In genomic region chr1:45359882-45360513, GRCh38 we compare ENCODE assay signal across 8 cellular contexts. TPM values are rescaled to one million over a fixed set of nuclear protein-coding genes. Genes with fewer than 3 reads are reported as not detected.
DNase-seq lines count a peak whose midpoint lies in the region; ATAC-seq and TF ChIP-seq lines count a peak whose summit lies in the region.

No MANE protein-coding gene starts in this region.

- peaks cover 0 to 4% of the 10 kb centered on the region in 2 donors for H3K4me1 Mint-ChIP-seq in natural killer cell
- peaks cover 4 to 7% of the 10 kb centered on the region in 2 donors for H3K4me1 Mint-ChIP-seq in natural killer cell treated with Interleukin-12 subunit alpha and Interleukin-12 subunit beta and Interleukin-15 and Interleukin-18, amount 100 ng/mL, for 72 hours (ENCODE audit: low read depth in 2 of 2)

- no peaks in the 10 kb centered on the region for H3K9me3 Mint-ChIP-seq in natural killer cell
- no peaks in the 10 kb centered on the region for H3K9me3 Mint-ChIP-seq in natural killer cell treated with Interleukin-12 subunit alpha and Interleukin-12 subunit beta and Interleukin-15 and Interleukin-18, amount 100 ng/mL, for 72 hours

- intact Hi-C loops in natural killer cell (cut with micrococcal nuclease) = loop anchor here (1.0 kb wide), 2 partner anchors 131 to 210 kb away; partner anchors contain the start of gene TESK2

- H3K27ac Mint-ChIP-seq in natural killer cell = no peak overlapping the region
- no peak overlapping the region for H3K27ac Mint-ChIP-seq in natural killer cell treated with Interleukin-12 subunit alpha and Interleukin-12 subunit beta and Interleukin-15 and Interleukin-18, amount 100 ng/mL, for 72 hours

- no peaks in the 10 kb centered on the region for H3K27me3 ChIP-seq in muscle layer of duodenum (ENCODE audit: low read depth, low read length)

- peak; percentile 64 for TF ChIP-seq CTCF in natural killer cell (IDR thresholded peaks at IDR 0.05)

- no peak overlapping the region for H3K4me3 ChIP-seq in muscle layer of duodenum (ENCODE audit: low read depth in 1 of 2, low read length in 2 of 2)

- peak overlapping the region; percentile 5 for H3K27ac ChIP-seq in epithelial cell of prostate
- H3K27ac ChIP-seq in muscle layer of duodenum (ENCODE audit: low read length) = peak overlapping the region; percentile 53

- peak; percentile 52 to 71 (median 55) for ATAC-seq in natural killer cell
- ATAC-seq in natural killer cell treated with Interleukin-12 subunit alpha and Interleukin-12 subunit beta and Interleukin-15 and Interleukin-18, amount 100 ng/mL, for 72 hours = no peak
- no peak for ATAC-seq in GM19328 (IDR thresholded peaks at IDR 0.05; ENCODE audit: unreplicated experiment)

- no peak overlapping the region for H3K4me3 Mint-ChIP-seq in natural killer cell
- H3K4me3 Mint-ChIP-seq in natural killer cell treated with Interleukin-12 subunit alpha and Interleukin-12 subunit beta and Interleukin-15 and Interleukin-18, amount 100 ng/mL, for 72 hours = no peak overlapping the region

- no peaks in the 10 kb centered on the region for H3K36me3 Mint-ChIP-seq in natural killer cell
- no peaks in the 10 kb centered on the region for H3K36me3 Mint-ChIP-seq in natural killer cell treated with Interleukin-12 subunit alpha and Interleukin-12 subunit beta and Interleukin-15 and Interleukin-18, amount 100 ng/mL, for 72 hours

- peaks cover 8 to 13% of the 10 kb centered on the region in 2 donors for H3K4me1 ChIP-seq in muscle layer of duodenum (ENCODE audit: control insufficient read depth in 1 of 2, insufficient read depth in 2 of 2, low read length in 2 of 2)

- H3K36me3 ChIP-seq in muscle layer of duodenum (ENCODE audit: control insufficient read depth in 1 of 2, insufficient read depth in 2 of 2, low read length in 2 of 2) = no peaks in the 10 kb centered on the region

- no peaks in the 10 kb centered on the region for H3K9me3 ChIP-seq in muscle layer of duodenum (ENCODE audit: control insufficient read depth in 1 of 2, low read length in 2 of 2)

- DNase-seq in natural killer cell (peak; percentile 35), NCI-H2171 treated with DMSO at 0.1 percent for 48 hours (lab: John Stamatoyannopoulos, UW) (peak; percentile 43), epithelial cell of prostate (ENCODE audit: low read depth, low spot score) (no peak), superior temporal gyrus (ENCODE audit: extremely low spot score) (peak; percentile 92)
- DNase-seq in natural killer cell treated with Interleukin-12 subunit alpha and Interleukin-12 subunit beta and Interleukin-15 and Interleukin-18, amount 100 ng/mL, for 72 hours (ENCODE audit: low spot score) = no peak
- DNase-seq in activated CD4-positive, alpha-beta T cell treated with anti-CD3 and anti-CD28 coated beads, Interleukin-2, amount 50 U/mL, for 1 hour = peak; percentile 36

- no peaks in the 10 kb centered on the region for H3K27me3 Mint-ChIP-seq in natural killer cell (ENCODE audit: low read depth in 2 of 2)
- no peaks in the 10 kb centered on the region for H3K27me3 Mint-ChIP-seq in natural killer cell treated with Interleukin-12 subunit alpha and Interleukin-12 subunit beta and Interleukin-15 and Interleukin-18, amount 100 ng/mL, for 72 hours

RNA-seq across cellular contexts. Expression of gene MUTYH, which starts 19.8 kb away (rescaled TPM):
- 10 to 100 TPM; 44.0 to 55.6 (median 51.5) TPM for total RNA-seq in natural killer cell
- total RNA-seq in natural killer cell treated with Interleukin-12 subunit alpha and Interleukin-12 subunit beta and Interleukin-15 and Interleukin-18, amount 100 ng/mL, for 72 hours = 10 to 100 TPM; 30.5 to 63.2 TPM

RNA-seq across cellular contexts. Expression of gene TOE1, which starts 20.0 kb away (rescaled TPM):
- total RNA-seq in natural killer cell = 10 to 100 TPM; 23.2 to 36.8 (median 28.2) TPM
- total RNA-seq in natural killer cell treated with Interleukin-12 subunit alpha and Interleukin-12 subunit beta and Interleukin-15 and Interleukin-18, amount 100 ng/mL, for 72 hours = 10 to 100 TPM; 29.8 to 43.6 TPM

RNA-seq across cellular contexts. Expression of gene HPDL, which starts 33.3 kb away (rescaled TPM):
- total RNA-seq in natural killer cell = under 1 TPM in 2 of 3 donors, not detected in 1; 0.38 to 0.45 TPM
- 10 to 100 TPM in 1 of 2 donors, 1 to 10 TPM in 1; 8.6 to 51.9 TPM for total RNA-seq in natural killer cell treated with Interleukin-12 subunit alpha and Interleukin-12 subunit beta and Interleukin-15 and Interleukin-18, amount 100 ng/mL, for 72 hours

Comparison
In these comparisons a context has a peak if more than half of its experiments do, and no peak if none do; other contexts are left out.
1. ATAC-seq: peak in natural killer cell (3 of 3); none in natural killer cell treated with Interleukin-12 subunit alpha and Interleukin-12 subunit beta and Interleukin-15 and Interleukin-18, amount 100 ng/mL, for 72 hours (0 of 2) and GM19328 (single experiment).
2. DNase-seq: peak in natural killer cell (single experiment), NCI-H2171 treated with DMSO at 0.1 percent for 48 hours (single experiment), activated CD4-positive, alpha-beta T cell treated with anti-CD3 and anti-CD28 coated beads, Interleukin-2, amount 50 U/mL, for 1 hour (single experiment) and superior temporal gyrus (single experiment); none in natural killer cell treated with Interleukin-12 subunit alpha and Interleukin-12 subunit beta and Interleukin-15 and Interleukin-18, amount 100 ng/mL, for 72 hours (single experiment) and epithelial cell of prostate (single experiment).
3. RNA of gene HPDL, which starts 33.3 kb away (total RNA-seq): 8.6 to 51.9 TPM in natural killer cell treated with Interleukin-12 subunit alpha and Interleukin-12 subunit beta and Interleukin-15 and Interleukin-18, amount 100 ng/mL, for 72 hours; 0.38 to 0.45 TPM in natural killer cell; every median in the first group is over 4 times any median in the second.